ENCODE assay signal across 23 cellular contexts in genomic region chr4:1895971-1896657, GRCh38. TPM values are rescaled to one million over a fixed set of nuclear protein-coding genes. Genes with fewer than 3 reads are reported as not detected.
A peak's percentile ranks its signal among the peaks of the same experiment; 100 is the strongest.
DNase-seq lines count a peak whose midpoint lies in the region; ATAC-seq, FAIRE-seq and TF ChIP-seq lines count a peak whose summit lies in the region.
"Had no signal": no experiment of that assay in that cellular context is flagged by ENCODE, and none has a peak within 500 bp of the region (broad histone marks: within the 10 kb centered on the region; RNA-seq: fewer than 3 reads in every experiment).

No MANE protein-coding gene starts in this region.

- peak; percentile 11 for TF ChIP-seq POLR2A in GM10847 (IDR thresholded peaks at IDR 0.05; ENCODE audit: extremely low read depth, insufficient read length)

- H3K9ac ChIP-seq in KMS-11 (no peak overlapping the region), kidney (ENCODE audit: low read length in 2 of 2) (no peak overlapping the region)
- H3K9ac ChIP-seq: BLaER1 had no signal

- intact Hi-C loops in kidney (cut with DNase I) = no loop called here
- intact Hi-C loops in left lung (cut with DNase I) = loop anchor here in 1 of 2 donors (10.0 kb wide), 1 partner anchor 151 kb away; no protein-coding TSS in a partner anchor

- peak overlapping the region; percentile 30; the same call in 1 of the 2 replicates for H3K27ac ChIP-seq in KMS-11
- no peak overlapping the region for H3K27ac ChIP-seq in kidney (ENCODE audit: low read depth in 2 of 2, low read length in 2 of 2)
- no peak overlapping the region for H3K27ac ChIP-seq in left lung
- H3K27ac ChIP-seq: BLaER1 had no signal

- H3K27ac Mint-ChIP-seq in stimulated activated effector memory CD8-positive, alpha-beta T cell treated with anti-CD3 and anti-CD28 coated beads, Interleukin-12 subunit alpha, Interleukin-12 subunit beta, amount 100 ng/mL, for 72 hours = peak overlapping the region; percentile 23
- H3K27ac Mint-ChIP-seq: CD8-positive, alpha-beta T cell; GM23338 had no signal

- no peak overlapping the region for H3K4me2 ChIP-seq in KMS-11
- H3K4me2 ChIP-seq: BLaER1, GM23338 had no signal

- no peak for FAIRE-seq in kidney (lab: Jason Lieb, UNC)
- FAIRE-seq: GM12878, GM19239 had no signal

- H3K9me3 ChIP-seq in kidney (ENCODE audit: control insufficient read depth in 1 of 2, low read length in 2 of 2) (no peaks in the 10 kb centered on the region), left lung (no peaks in the 10 kb centered on the region)
- H3K9me3 ChIP-seq: BLaER1 had no signal

- H3K27me3 ChIP-seq in KMS-11 (ENCODE audit: insufficient read depth, low read depth) = no peaks in the 10 kb centered on the region
- no peaks in the 10 kb centered on the region for H3K27me3 ChIP-seq in left lung
- H3K27me3 ChIP-seq: BLaER1 had no signal

- H3K36me3 Mint-ChIP-seq in stimulated activated effector memory CD8-positive, alpha-beta T cell treated with anti-CD3 and anti-CD28 coated beads, Interleukin-12 subunit alpha, Interleukin-12 subunit beta, amount 100 ng/mL, for 72 hours = peaks cover 84% of the 10 kb centered on the region

- TF ChIP-seq CTCF in KMS-11 (conservative IDR thresholded peaks at IDR 0.05; ENCODE audit: low read depth, low read length) = no peak
- TF ChIP-seq CTCF in kidney (IDR thresholded peaks at IDR 0.05; ENCODE audit: borderline replicate concordance, extremely low read depth, insufficient read depth) = no peak
- no peak for TF ChIP-seq CTCF in left lung (IDR thresholded peaks at IDR 0.05)

- H3K4me1 Mint-ChIP-seq in stimulated activated effector memory CD8-positive, alpha-beta T cell treated with anti-CD3 and anti-CD28 coated beads, Interleukin-12 subunit alpha, Interleukin-12 subunit beta, amount 100 ng/mL, for 72 hours = peaks cover 49% of the 10 kb centered on the region

- H3K36me3 ChIP-seq in KMS-11 (ENCODE audit: insufficient read depth) = no peaks in the 10 kb centered on the region
- no peaks in the 10 kb centered on the region for H3K36me3 ChIP-seq in kidney (ENCODE audit: control insufficient read depth in 1 of 2, insufficient read depth in 2 of 2, low read length in 2 of 2)
- H3K36me3 ChIP-seq in left lung = peaks cover 0 to 5% of the 10 kb centered on the region in 2 donors

- H4K20me1 ChIP-seq in KMS-11 (ENCODE audit: insufficient read depth) = peaks cover 54% of the 10 kb centered on the region

- no peak for ATAC-seq in stimulated activated effector memory CD8-positive, alpha-beta T cell treated with anti-CD3 and anti-CD28 coated beads, Interleukin-12 subunit alpha, Interleukin-12 subunit beta, amount 100 ng/mL, for 72 hours
- no peak for ATAC-seq in left lung
- no peak for ATAC-seq in HG02840 (IDR thresholded peaks at IDR 0.05; ENCODE audit: low FRiP score, unreplicated experiment)
- ATAC-seq: CD8-positive, alpha-beta T cell; GM12878; GM23338 had no signal

- DNase-seq in kidney (peak; percentile 59), left lung (no peak), NCI-H187 (lab: John Stamatoyannopoulos, UW) (no peak)
- DNase-seq in stimulated activated effector memory CD8-positive, alpha-beta T cell treated with anti-CD3 and anti-CD28 coated beads, Interleukin-12 subunit alpha, Interleukin-12 subunit beta, amount 100 ng/mL, for 72 hours (ENCODE audit: low spot score in 2 of 2) = no peak
- DNase-seq: Calu3; CD8-positive, alpha-beta T cell; GF-D8; HCEC 1CT; KBM-7; MV-4-11; NCI-H1694 treated with DMSO at 0.1 percent for 48 hours; NCI-H2227 treated with DMSO at 0.1 percent for 48 hours; NCI-H510A treated with DMSO at 0.1 percent for 48 hours; NCI-H774; OCI-M1; SHP77 had no signal

- H2AFZ ChIP-seq in KMS-11 (ENCODE audit: low read depth) = no peak overlapping the region
- H2AFZ ChIP-seq: GM23338 had no signal

- no peak overlapping the region for H3K4me3 ChIP-seq in KMS-11 (IDR thresholded peaks at IDR 0.05; ENCODE audit: insufficient read depth, low read depth, low read length)
- no peak overlapping the region for H3K4me3 ChIP-seq in kidney (ENCODE audit: low read length in 2 of 2)
- H3K4me3 ChIP-seq in left lung = no peak overlapping the region
- H3K4me3 ChIP-seq: BLaER1, GM12878, GM23338 had no signal

- no peaks in the 10 kb centered on the region for H3K9me3 Mint-ChIP-seq in stimulated activated effector memory CD8-positive, alpha-beta T cell treated with anti-CD3 and anti-CD28 coated beads, Interleukin-12 subunit alpha, Interleukin-12 subunit beta, amount 100 ng/mL, for 72 hours
- H3K9me3 Mint-ChIP-seq: CD8-positive, alpha-beta T cell; GM23338 had no signal

- no peak overlapping the region for H3K4me3 Mint-ChIP-seq in stimulated activated effector memory CD8-positive, alpha-beta T cell treated with anti-CD3 and anti-CD28 coated beads, Interleukin-12 subunit alpha, Interleukin-12 subunit beta, amount 100 ng/mL, for 72 hours
- H3K4me3 Mint-ChIP-seq: CD8-positive, alpha-beta T cell; GM23338 had no signal

- peaks cover 90% of the 10 kb centered on the region for H3K4me1 ChIP-seq in KMS-11 (ENCODE audit: low read depth, poor library complexity, severe bottlenecking)
- no peaks in the 10 kb centered on the region for H3K4me1 ChIP-seq in kidney (ENCODE audit: control insufficient read depth in 1 of 2, insufficient read depth in 1 of 2, low read depth in 1 of 2, low read length in 2 of 2)
- no peaks in the 10 kb centered on the region for H3K4me1 ChIP-seq in left lung

- peaks cover 99% of the 10 kb centered on the region for H3K79me2 ChIP-seq in KMS-11 (ENCODE audit: insufficient read depth, low read depth)

RNA-seq across cellular contexts. Expression of gene NSD2, which starts 24.9 kb away (rescaled TPM):
- 51.2 TPM for total RNA-seq in kidney
- polyA plus RNA-seq in kidney (ENCODE audit: insufficient read depth, low read depth, low replicate concordance) = 5.5 TPM
- total RNA-seq in left lung = 10 to 100 TPM; 53.6 to 60.0 TPM

RNA-seq across cellular contexts. Expression of gene LETM1, which starts 40.2 kb away (rescaled TPM):
- total RNA-seq in kidney (46.4 TPM), left lung (10 to 100 TPM; 40.8 to 52.3 TPM)
- 20.0 TPM for polyA plus RNA-seq in kidney (ENCODE audit: insufficient read depth, low read depth, low replicate concordance)
